16 cellular contexts compared by ENCODE assay signal in the genomic region with DNA sequence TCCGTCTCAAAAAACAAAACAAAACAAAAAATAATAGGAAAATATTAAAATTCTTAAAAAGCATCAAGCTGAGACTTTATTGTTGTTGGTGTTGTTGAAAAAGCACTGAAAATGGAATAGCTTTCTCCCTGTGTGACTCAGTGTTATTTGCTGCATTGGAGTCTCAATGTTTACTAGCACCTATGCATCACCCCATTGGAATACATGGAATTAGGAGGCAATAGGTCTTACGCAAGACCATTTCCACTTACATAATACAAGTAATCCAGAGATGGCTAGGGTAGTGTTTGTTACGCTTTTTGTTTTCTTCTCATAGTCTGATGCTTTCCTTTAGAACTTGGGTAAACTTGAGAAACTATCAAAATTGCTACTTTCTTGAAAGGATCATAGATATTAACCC. TPM values are rescaled to one million over a fixed set of nuclear protein-coding genes. Genes with fewer than 3 reads are reported as not detected.
DNase-seq lines count a peak whose midpoint lies in the region; ATAC-seq and TF ChIP-seq lines count a peak whose summit lies in the region.
"Had no signal": no experiment of that assay in that cellular context is flagged by ENCODE, and none has a peak within 500 bp of the region (broad histone marks: within the 10 kb centered on the region; RNA-seq: fewer than 3 reads in every experiment).

No MANE protein-coding gene starts in this region.

- no peak overlapping the region for H3K27ac ChIP-seq in left lung
- H3K27ac ChIP-seq in testis: no peak overlapping the region
- no peak overlapping the region for H3K27ac ChIP-seq in neuronal stem cell (replicated peaks; ENCODE audit: low read length)
- H3K27ac ChIP-seq: body of pancreas, C4-2B, Peyer's patch, upper lobe of left lung had no signal

- H3K36me3 Mint-ChIP-seq in nephron progenitor cell (ENCODE audit: low read depth): peaks cover 5% of the 10 kb centered on the region
- H3K36me3 Mint-ChIP-seq: natural killer cell had no signal

- in situ Hi-C loops in astrocyte of the spinal cord (cut with HindIII; ENCODE audit: low sequenced_read_pairs): no loop called here

- no peak overlapping the region for H2BK15ac ChIP-seq in neuronal stem cell (ENCODE audit: low read length)

- H2BK5ac ChIP-seq in neuronal stem cell (ENCODE audit: low read length): no peak overlapping the region

- H2AK5ac ChIP-seq in neuronal stem cell (ENCODE audit: low read depth, low read length): no peak overlapping the region

- H3K14ac ChIP-seq in neuronal stem cell (ENCODE audit: low read length): no peak overlapping the region

- no peaks in the 10 kb centered on the region for H3K4me1 ChIP-seq in left lung
- no peaks in the 10 kb centered on the region for H3K4me1 ChIP-seq in testis
- H3K4me1 ChIP-seq in neuronal stem cell (ENCODE audit: control insufficient read depth in 2 of 2, insufficient read depth in 1 of 2, low read depth in 1 of 2, low read length in 2 of 2): peaks cover 0 to 3% of the 10 kb centered on the region in 2 donors
- H3K4me1 ChIP-seq: body of pancreas, Peyer's patch, upper lobe of left lung had no signal

- H3K27me3 ChIP-seq in left lung (no peaks in the 10 kb centered on the region), testis (no peaks in the 10 kb centered on the region), neuronal stem cell (ENCODE audit: control insufficient read depth in 3 of 3, insufficient read depth in 3 of 3, low read depth in 1 of 3, low read length in 3 of 3) (peaks cover 0 to 84% (median 0%) of the 10 kb centered on the region in 3 experiments)
- H3K27me3 ChIP-seq: body of pancreas, Peyer's patch, upper lobe of left lung had no signal

- peaks cover 68% of the 10 kb centered on the region for H3K4me1 Mint-ChIP-seq in nephron progenitor cell
- H3K4me1 Mint-ChIP-seq: natural killer cell had no signal

- 96 to 97% methylated on average over 3 of the region's 3 CpGs for WGBS in testis, 2 donors
- no CpG with 5 or more reads among the region's 3 CpGs for WGBS in neuronal stem cell (ENCODE audit: extremely low coverage in 2 of 2, insufficient read length in 2 of 2, insufficient replicate concordance in 1 of 2), 2 donors

- H2BK120ac ChIP-seq in neuronal stem cell (ENCODE audit: low read depth, low read length): no peak overlapping the region

- no peak overlapping the region for H3K18ac ChIP-seq in neuronal stem cell (ENCODE audit: low read length)

- TF ChIP-seq CTCF in AG09319 (IDR thresholded peaks at IDR 0.05; ENCODE audit: low read depth, low read length): no peak
- no peak for TF ChIP-seq CTCF in astrocyte of the spinal cord (IDR thresholded peaks at IDR 0.05; ENCODE audit: low read depth, low read length)
- no peak for TF ChIP-seq CTCF in left lung (IDR thresholded peaks at IDR 0.05)
- no peak for TF ChIP-seq CTCF in nephron progenitor cell (IDR thresholded peaks at IDR 0.05)
- TF ChIP-seq CTCF in testis (IDR thresholded peaks at IDR 0.05): no peak

- H3K9me3 ChIP-seq in left lung (no peaks in the 10 kb centered on the region), testis (no peaks in the 10 kb centered on the region), neuronal stem cell (replicated peaks in 1 of 2; ENCODE audit: control insufficient read depth in 2 of 2, insufficient read depth in 1 of 2, low read depth in 1 of 2, low read length in 2 of 2) (peaks cover 0 to 4% of the 10 kb centered on the region in 2 donors)
- H3K9me3 ChIP-seq: body of pancreas, Peyer's patch, upper lobe of left lung had no signal

- intact Hi-C loops in left lung (cut with DNase I) (no loop called here), testis (cut with DNase I; ENCODE audit: low total_unique reads) (no loop called here)

- H3K4me2 ChIP-seq in neuronal stem cell (ENCODE audit: insufficient read depth, low read length, poor library complexity, severe bottlenecking): no peak overlapping the region

- no peak overlapping the region for H3K4me3 ChIP-seq in astrocyte of the spinal cord (ENCODE audit: low read depth, low read length)
- no peak overlapping the region for H3K4me3 ChIP-seq in left lung
- H3K4me3 ChIP-seq in testis: no peak overlapping the region
- H3K4me3 ChIP-seq in neuronal stem cell (ENCODE audit: low read length in 2 of 2): no peak overlapping the region
- H3K4me3 ChIP-seq: body of pancreas, Peyer's patch, upper lobe of left lung had no signal

- no peak overlapping the region for H4K8ac ChIP-seq in neuronal stem cell (ENCODE audit: low read depth, low read length)

- H3K27me3 Mint-ChIP-seq in nephron progenitor cell (ENCODE audit: low read depth, poor library complexity): peaks cover 4% of the 10 kb centered on the region

- DNase-seq in AG09319 (ENCODE audit: extremely low read depth, low read depth) (peak; percentile 73), LoVo (ENCODE audit: low spot score) (peak; percentile 34), astrocyte of the spinal cord (ENCODE audit: low read depth, low spot score) (peak; percentile 80), left lung (no peak), NOMO-1 (lab: John Stamatoyannopoulos, UW; ENCODE audit: unreplicated experiment in 2 of 2) (no peak), nephron progenitor cell (no peak), testis (no peak), neuronal stem cell (ENCODE audit: low spot score) (no peak)
- DNase-seq: activated CD8-positive, alpha-beta memory T cell treated with anti-CD3 and anti-CD28 coated beads, Interleukin-2, amount 50 U/mL, for 48 hours; body of pancreas; KBM-7; natural killer cell; NCI-H2171; Peyer's patch; upper lobe of left lung had no signal

- peaks cover 3% of the 10 kb centered on the region for H3K9me3 Mint-ChIP-seq in nephron progenitor cell
- H3K9me3 Mint-ChIP-seq: natural killer cell had no signal

- no peaks in the 10 kb centered on the region for H3K36me3 ChIP-seq in left lung
- no peaks in the 10 kb centered on the region for H3K36me3 ChIP-seq in testis (ENCODE audit: low read depth, missing control alignments)
- no peaks in the 10 kb centered on the region for H3K36me3 ChIP-seq in neuronal stem cell (replicated peaks in 1 of 2; ENCODE audit: control insufficient read depth in 2 of 2, insufficient read depth in 2 of 2, low read length in 2 of 2)
- H3K36me3 ChIP-seq: Peyer's patch, upper lobe of left lung had no signal

- no peak overlapping the region for H2BK12ac ChIP-seq in neuronal stem cell (ENCODE audit: low read length)

- no peaks in the 10 kb centered on the region for H3K79me1 ChIP-seq in neuronal stem cell (ENCODE audit: low read depth, low read length)

- TF ChIP-seq POLR2A in testis (IDR thresholded peaks at IDR 0.05): no peak

- no peak overlapping the region for H3K27ac Mint-ChIP-seq in nephron progenitor cell
- H3K27ac Mint-ChIP-seq: natural killer cell had no signal

- H3K23ac ChIP-seq in neuronal stem cell (ENCODE audit: low read depth, low read length, poor library complexity): no peak overlapping the region

- H3K4me3 Mint-ChIP-seq in nephron progenitor cell: no peak overlapping the region
- H3K4me3 Mint-ChIP-seq: natural killer cell had no signal

- H3K4ac ChIP-seq in neuronal stem cell (ENCODE audit: low read length): no peak overlapping the region

- H4K91ac ChIP-seq in neuronal stem cell (ENCODE audit: low read depth, low read length, poor library complexity): no peak overlapping the region

- no peak overlapping the region for H3K9ac ChIP-seq in neuronal stem cell (ENCODE audit: low read depth, low read length, poor library complexity)

- H2AFZ ChIP-seq in neuronal stem cell (ENCODE audit: low read length): no peak overlapping the region

- peak; percentile 68 for ATAC-seq in left lung
- ATAC-seq: body of pancreas, natural killer cell had no signal

RNA-seq across cellular contexts. Expression of a gene that starts 15.2 kb away (rescaled TPM):
- total RNA-seq in left lung (10 to 100 TPM; 12.4 to 27.9 TPM), testis (10 to 100 TPM; 17.6 to 27.8 TPM)
- 9.7 TPM for polyA plus RNA-seq in testis (ENCODE audit: insufficient read depth, low read depth, low replicate concordance)
- 0.07 TPM for polyA plus RNA-seq in neuronal stem cell (2013, experiment 1 of 2)
- polyA plus RNA-seq in neuronal stem cell (2013, experiment 2 of 2): 0.04 TPM
- total RNA-seq: natural killer cell had no signal

RNA-seq across cellular contexts. Expression of a gene that starts 54.8 kb away (rescaled TPM):
- total RNA-seq in left lung (10 to 100 TPM; 18.3 to 19.4 TPM), testis (10 to 100 TPM; 21.2 to 26.9 TPM)
- 20.1 TPM for polyA plus RNA-seq in testis (ENCODE audit: insufficient read depth, low read depth, low replicate concordance)
- polyA plus RNA-seq in neuronal stem cell (2013, experiment 1 of 2): 7.8 TPM
- 7.8 TPM for polyA plus RNA-seq in neuronal stem cell (2013, experiment 2 of 2)

Comparison
In these comparisons a context has a peak if more than half of its experiments do, and no peak if none do; other contexts are left out.
1. DNase-seq: peak in AG09319 (single experiment), LoVo (single experiment) and astrocyte of the spinal cord (single experiment); none in left lung (0 of 2), NOMO-1 (0 of 2), nephron progenitor cell (single experiment), testis (single experiment) and neuronal stem cell (single experiment).